In the genomic region with DNA sequence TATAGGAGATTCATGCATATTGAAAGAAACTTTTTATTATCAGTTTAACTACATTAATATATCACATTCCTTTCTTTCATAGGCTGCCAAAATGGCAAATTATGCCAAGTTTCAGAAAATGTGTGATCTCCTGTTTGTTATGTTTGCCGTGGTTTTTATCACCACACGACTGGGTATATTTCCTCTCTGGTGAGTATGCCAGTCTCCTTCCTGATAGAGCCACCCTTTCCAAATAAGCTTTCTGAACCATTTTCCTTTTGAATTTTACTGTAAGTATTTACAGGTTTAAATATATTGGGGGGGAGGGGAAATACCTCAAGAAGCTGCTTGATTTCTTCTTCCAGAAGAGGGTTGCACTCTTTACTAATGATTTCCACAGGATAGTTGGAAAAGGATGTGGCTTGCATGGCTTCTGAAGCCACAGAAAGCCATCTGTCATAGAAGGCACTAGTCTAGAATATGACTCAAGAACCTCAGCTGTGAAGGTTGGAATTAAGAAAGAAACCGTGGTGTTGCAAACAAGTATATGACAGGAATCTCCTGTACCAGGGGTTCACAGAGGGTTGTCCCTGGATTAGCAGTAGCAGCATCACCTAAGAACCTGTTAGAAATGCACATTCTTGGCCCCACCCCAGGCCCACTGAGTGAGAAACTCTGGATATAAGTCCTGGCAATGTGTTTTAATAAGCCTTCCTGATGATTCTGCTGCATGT, we compare ENCODE assay signal across 16 cellular contexts.
A peak's percentile ranks its signal among the peaks of the same experiment; 100 is the strongest.
DNase-seq lines count a peak whose midpoint lies in the region; ATAC-seq and TF ChIP-seq lines count a peak whose summit lies in the region.
"Had no signal": no experiment of that assay in that cellular context is flagged by ENCODE, and none has a peak within 500 bp of the region (broad histone marks: within the 10 kb centered on the region; RNA-seq: fewer than 3 reads in every experiment).

No MANE protein-coding gene starts in this region.

- DNase-seq in activated CD4-positive, alpha-beta T cell treated with anti-CD3 and anti-CD28 coated beads for 36 hours: peak; percentile 22
- no peak for DNase-seq in activated CD4-positive, alpha-beta T cell treated with anti-CD3 and anti-CD28 coated beads for 4 hours
- peak; percentile 53 for DNase-seq in Jurkat, Clone E6-1 (ENCODE audit: low read depth, low spot score)
- no peak for DNase-seq in naive thymus-derived CD8-positive, alpha-beta T cell
- DNase-seq in T1000 (lab: John Stamatoyannopoulos, UW) (no peak), lower leg skin (ENCODE audit: low spot score in 2 of 2) (no peak), upper lobe of left lung (no peak)
- DNase-seq: 8988T, amniotic stem cell, cortex of kidney, NCI-H1694 treated with DMSO at 0.1 percent for 48 hours, NCI-H446, pancreas, small intestine had no signal

- H3K27ac ChIP-seq in upper lobe of left lung: no peak overlapping the region
- H3K27ac ChIP-seq: pancreas, SJSA1 had no signal

- no peak for TF ChIP-seq EP300 in upper lobe of left lung (IDR thresholded peaks at IDR 0.05)

- no peak overlapping the region for H3K4me3 ChIP-seq in Jurkat, Clone E6-1 (ENCODE audit: low read length)
- no peak overlapping the region for H3K4me3 ChIP-seq in lower leg skin (ENCODE audit: low read depth, poor library complexity, severe bottlenecking)
- H3K4me3 ChIP-seq in upper lobe of left lung: no peak overlapping the region
- H3K4me3 ChIP-seq: pancreas, SJSA1 had no signal

- peaks cover 21% of the 10 kb centered on the region for H3K36me3 Mint-ChIP-seq in activated CD4-positive, alpha-beta T cell treated with anti-CD3 and anti-CD28 coated beads for 36 hours (ENCODE audit: low read depth)
- peaks cover 5% of the 10 kb centered on the region for H3K36me3 Mint-ChIP-seq in activated T-helper 17 cell treated with anti-CD3 and anti-CD28 coated beads, Interleukin-2, amount 50 U/mL, for 72 hours (ENCODE audit: low read depth)
- H3K36me3 Mint-ChIP-seq in naive thymus-derived CD8-positive, alpha-beta T cell: peaks cover 12 to 68% (median 54%) of the 10 kb centered on the region in 3 donors

- POLR2A ChIA-PET in activated CD4-positive, alpha-beta T cell treated with anti-CD3 and anti-CD28 coated beads for 36 hours (lab: Charles Lee): no interaction called here
- POLR2A ChIA-PET in naive thymus-derived CD8-positive, alpha-beta T cell (lab: Charles Lee): interaction anchor here (0.6 kb wide), 1 partner anchor 11 kb away, joined by 5 read pairs; no protein-coding TSS in a partner anchor

- TF ChIP-seq CTCF in lower leg skin (IDR thresholded peaks at IDR 0.05) (no peak), upper lobe of left lung (IDR thresholded peaks at IDR 0.05) (no peak)

- no peaks in the 10 kb centered on the region for H3K27me3 ChIP-seq in upper lobe of left lung
- H3K27me3 ChIP-seq: pancreas, SJSA1 had no signal

- intact Hi-C loops in activated CD4-positive, alpha-beta T cell treated with anti-CD3 and anti-CD28 coated beads for 36 hours (cut with DNase I, micrococcal nuclease): no loop called here
- intact Hi-C loops in lower leg skin (cut with DNase I; ENCODE audit: low total_unique reads): no loop called here

- H3K4me1 ChIP-seq in upper lobe of left lung: no peaks in the 10 kb centered on the region
- H3K4me1 ChIP-seq: pancreas, SJSA1 had no signal

- H3K9me3 ChIP-seq in upper lobe of left lung: no peaks in the 10 kb centered on the region
- H3K9me3 ChIP-seq: pancreas, SJSA1 had no signal

- no peaks in the 10 kb centered on the region for H3K36me3 ChIP-seq in upper lobe of left lung
- H3K36me3 ChIP-seq: pancreas, SJSA1 had no signal

- H3K4me3 Mint-ChIP-seq in activated CD4-positive, alpha-beta T cell treated with anti-CD3 and anti-CD28 coated beads for 36 hours: no peak overlapping the region
- H3K4me3 Mint-ChIP-seq in activated T-helper 17 cell treated with anti-CD3 and anti-CD28 coated beads, Interleukin-2, amount 50 U/mL, for 72 hours: no peak overlapping the region
- peak overlapping the region in 1 of 10 donors; percentile 5 for H3K4me3 Mint-ChIP-seq in naive thymus-derived CD8-positive, alpha-beta T cell

- peak; percentile 92 for ATAC-seq in activated CD4-positive, alpha-beta T cell treated with anti-CD3 and anti-CD28 coated beads for 36 hours
- peak; percentile 96 for ATAC-seq in activated T-helper 17 cell treated with anti-CD3 and anti-CD28 coated beads, Interleukin-2, amount 50 U/mL, for 72 hours (replicated peaks)
- peak in 1 of 2 donors; percentile 44 for ATAC-seq in naive thymus-derived CD8-positive, alpha-beta T cell
- ATAC-seq in upper lobe of left lung (ENCODE audit: low FRiP score in 2 of 2): no peak
- ATAC-seq: pancreas had no signal

- no peaks in the 10 kb centered on the region for H3K9me3 Mint-ChIP-seq in activated CD4-positive, alpha-beta T cell treated with anti-CD3 and anti-CD28 coated beads for 36 hours (ENCODE audit: low read depth)
- H3K9me3 Mint-ChIP-seq in activated T-helper 17 cell treated with anti-CD3 and anti-CD28 coated beads, Interleukin-2, amount 50 U/mL, for 72 hours: no peaks in the 10 kb centered on the region
- no peaks in the 10 kb centered on the region for H3K9me3 Mint-ChIP-seq in naive thymus-derived CD8-positive, alpha-beta T cell

- CTCF ChIA-PET in activated CD4-positive, alpha-beta T cell treated with anti-CD3 and anti-CD28 coated beads for 36 hours (lab: Charles Lee): interaction anchor here (0.7 to 1.3 kb wide), 2 partner anchors 13 to 371 kb away, joined by 3 to 5 read pairs; no protein-coding TSS in a partner anchor

- peaks cover 16% of the 10 kb centered on the region for H3K4me1 Mint-ChIP-seq in activated CD4-positive, alpha-beta T cell treated with anti-CD3 and anti-CD28 coated beads for 36 hours
- H3K4me1 Mint-ChIP-seq in activated T-helper 17 cell treated with anti-CD3 and anti-CD28 coated beads, Interleukin-2, amount 50 U/mL, for 72 hours: peaks cover 21% of the 10 kb centered on the region
- H3K4me1 Mint-ChIP-seq in naive thymus-derived CD8-positive, alpha-beta T cell: peaks cover 10 to 32% (median 22%) of the 10 kb centered on the region in 4 donors

- TF ChIP-seq POLR2A in lower leg skin (IDR thresholded peaks at IDR 0.05) (no peak), upper lobe of left lung (IDR thresholded peaks at IDR 0.05) (no peak)

- no peak overlapping the region for H3K27ac Mint-ChIP-seq in activated CD4-positive, alpha-beta T cell treated with anti-CD3 and anti-CD28 coated beads for 36 hours
- no peak overlapping the region for H3K27ac Mint-ChIP-seq in activated T-helper 17 cell treated with anti-CD3 and anti-CD28 coated beads, Interleukin-2, amount 50 U/mL, for 72 hours
- H3K27ac Mint-ChIP-seq in naive thymus-derived CD8-positive, alpha-beta T cell: peak overlapping the region in 6 of 10 donors; percentile 11 to 81 (median 49)

- 63 to 65% methylated on average over 3 of the region's 3 CpGs for WGBS in lower leg skin, 2 donors
- 60 to 63% methylated on average over 3 of the region's 3 CpGs for WGBS in upper lobe of left lung, 2 donors

- no peaks in the 10 kb centered on the region for H3K27me3 Mint-ChIP-seq in activated CD4-positive, alpha-beta T cell treated with anti-CD3 and anti-CD28 coated beads for 36 hours
- H3K27me3 Mint-ChIP-seq in activated T-helper 17 cell treated with anti-CD3 and anti-CD28 coated beads, Interleukin-2, amount 50 U/mL, for 72 hours: no peaks in the 10 kb centered on the region
- no peaks in the 10 kb centered on the region for H3K27me3 Mint-ChIP-seq in naive thymus-derived CD8-positive, alpha-beta T cell

Comparison
In these comparisons a context has a peak if more than half of its experiments do, and no peak if none do; other contexts are left out.
1. DNase-seq: peak in activated CD4-positive, alpha-beta T cell treated with anti-CD3 and anti-CD28 coated beads for 36 hours (single experiment) and Jurkat, Clone E6-1 (single experiment); none in activated CD4-positive, alpha-beta T cell treated with anti-CD3 and anti-CD28 coated beads for 4 hours (0 of 2), naive thymus-derived CD8-positive, alpha-beta T cell (0 of 10), T1000 (single experiment), lower leg skin (0 of 2) and upper lobe of left lung (0 of 2).
2. ATAC-seq: peak in activated CD4-positive, alpha-beta T cell treated with anti-CD3 and anti-CD28 coated beads for 36 hours (single experiment) and activated T-helper 17 cell treated with anti-CD3 and anti-CD28 coated beads, Interleukin-2, amount 50 U/mL, for 72 hours (single experiment); none in upper lobe of left lung (0 of 2).
3. H3K27ac Mint-ChIP-seq: peak in naive thymus-derived CD8-positive, alpha-beta T cell (6 of 10); none in activated CD4-positive, alpha-beta T cell treated with anti-CD3 and anti-CD28 coated beads for 36 hours (single experiment) and activated T-helper 17 cell treated with anti-CD3 and anti-CD28 coated beads, Interleukin-2, amount 50 U/mL, for 72 hours (single experiment).